ENCODE assay signal across 21 cellular contexts in genomic region chr9:118929317-118929716, GRCh38.
DNase-seq lines count a peak whose midpoint lies in the region; ATAC-seq, FAIRE-seq and TF ChIP-seq lines count a peak whose summit lies in the region.
"Had no signal": no experiment of that assay in that cellular context is flagged by ENCODE, and none has a peak within 500 bp of the region (broad histone marks: within the 10 kb centered on the region; RNA-seq: fewer than 3 reads in every experiment).

No MANE protein-coding gene starts in this region.

- CTCF ChIA-PET in HepG2 (lab: Yijun Ruan, JAX; ENCODE audit: low intra/inter-chr PET ratio, low total read pairs), result no interaction called here

- H3K27ac ChIP-seq in heart left ventricle (no peak overlapping the region), RWPE2 (ENCODE audit: poor library complexity, severe bottlenecking) (no peak overlapping the region), HepG2 (ENCODE audit: extremely low read length, insufficient read depth, low read length) (no peak overlapping the region), vagina (no peak overlapping the region)
- H3K27ac ChIP-seq: cardiac muscle cell, prostate gland, RWPE1 had no signal

- no peak overlapping the region for H3K9ac ChIP-seq in HepG2 (ENCODE audit: insufficient read depth, low read depth, low read length)

- H3K36me3 ChIP-seq in heart left ventricle, result no peaks in the 10 kb centered on the region
- H3K36me3 ChIP-seq in RWPE2 (ENCODE audit: low read depth), result no peaks in the 10 kb centered on the region
- H3K36me3 ChIP-seq in HepG2 (replicated peaks in 1 of 2; ENCODE audit: control insufficient read depth in 1 of 2, insufficient read depth in 2 of 2, low read length in 2 of 2), result no peaks in the 10 kb centered on the region
- no peaks in the 10 kb centered on the region for H3K36me3 ChIP-seq in vagina
- H3K36me3 ChIP-seq: cardiac muscle cell, prostate gland had no signal

- H4K20me1 ChIP-seq in HepG2 (ENCODE audit: insufficient read depth, low read length), result no peaks in the 10 kb centered on the region

- POLR2A ChIA-PET in HepG2 (lab: Yijun Ruan, JAX), result no interaction called here

- H3K27me3 ChIP-seq in heart left ventricle, result no peaks in the 10 kb centered on the region
- no peaks in the 10 kb centered on the region for H3K27me3 ChIP-seq in RWPE2 (ENCODE audit: insufficient read depth, poor library complexity, severe bottlenecking)
- no peaks in the 10 kb centered on the region for H3K27me3 ChIP-seq in HepG2 (ENCODE audit: control insufficient read depth in 1 of 2, insufficient read depth in 2 of 2, low read length in 2 of 2)
- H3K27me3 ChIP-seq in vagina, result no peaks in the 10 kb centered on the region
- H3K27me3 ChIP-seq: cardiac muscle cell had no signal

- peaks cover 0 to 4% (median 0%) of the 10 kb centered on the region in 12 donors for H3K9me3 ChIP-seq in heart left ventricle
- H3K9me3 ChIP-seq in RWPE2 (ENCODE audit: severe bottlenecking), result no peaks in the 10 kb centered on the region
- H3K9me3 ChIP-seq in HepG2 (ENCODE audit: low read length), result peaks cover 70% of the 10 kb centered on the region
- H3K9me3 ChIP-seq in vagina, result no peaks in the 10 kb centered on the region
- H3K9me3 ChIP-seq: prostate gland had no signal

- in situ Hi-C loops in HepG2 (cut with HindIII; ENCODE audit: extremely low pct_ligation_motif_present, low pct_unique_long_range_greater_than_20kb), result no loop called here

- H3K4me2 ChIP-seq in HepG2 (ENCODE audit: low read depth, low read length), result no peak overlapping the region

- intact Hi-C loops in heart left ventricle (cut with DNase I) (no loop called here), cardiac septum (cut with DNase I) (no loop called here), HepG2 (cut with micrococcal nuclease; ENCODE audit: unreplicated experiment) (no loop called here), vagina (cut with DNase I) (no loop called here)

- 54 to 76% (median 66%) methylated on average over 2 of the region's 2 CpGs for WGBS in heart left ventricle, 4 donors
- WGBS in HepG2 (ENCODE audit: low lambda C conversion rate), result 2% methylated on average over 2 of the region's 2 CpGs

- BruUV-seq in HepG2 (replicated peaks; lab: Mats Ljungman, UMichigan), result no TSS peak

- TF ChIP-seq POLR2A in heart left ventricle (IDR thresholded peaks at IDR 0.05), result no peak
- TF ChIP-seq POLR2A in HepG2 (IDR thresholded peaks at IDR 0.05; ENCODE audit: insufficient read depth in 1 of 2, low read depth in 2 of 2, low read length in 2 of 2), result no peak
- TF ChIP-seq POLR2A in vagina (IDR thresholded peaks at IDR 0.05), result no peak

- no peak for FAIRE-seq in HepG2 (lab: Jason Lieb, UNC)
- FAIRE-seq: GM19239 had no signal

- no peak overlapping the region for H3K4me3 ChIP-seq in heart left ventricle
- no peak overlapping the region for H3K4me3 ChIP-seq in RWPE2 (ENCODE audit: severe bottlenecking)
- no peak overlapping the region for H3K4me3 ChIP-seq in fibroblast of the aortic adventitia (ENCODE audit: low read depth, low read length)
- no peak overlapping the region for H3K4me3 ChIP-seq in HepG2 (replicated peaks in 1 of 3; ENCODE audit: insufficient read depth in 1 of 3, low read depth in 2 of 3, low read length in 3 of 3)
- H3K4me3 ChIP-seq in vagina, result no peak overlapping the region
- H3K4me3 ChIP-seq: cardiac muscle cell, prostate gland had no signal

- H3K4me1 ChIP-seq in heart left ventricle (peaks cover 0 to 6% (median 0%) of the 10 kb centered on the region in 12 donors), RWPE2 (ENCODE audit: insufficient read depth, poor library complexity, severe bottlenecking) (no peaks in the 10 kb centered on the region), HepG2 (ENCODE audit: insufficient read depth, low read length) (no peaks in the 10 kb centered on the region), vagina (no peaks in the 10 kb centered on the region)
- H3K4me1 ChIP-seq: prostate gland had no signal

- no peak for TF ChIP-seq CTCF in heart left ventricle (IDR thresholded peaks at IDR 0.05)
- no peak for TF ChIP-seq CTCF in RWPE2 (IDR thresholded peaks at IDR 0.05; ENCODE audit: poor library complexity, severe bottlenecking)
- no peak for TF ChIP-seq CTCF in fibroblast of the aortic adventitia (IDR thresholded peaks at IDR 0.05; ENCODE audit: insufficient read depth, low read length)
- TF ChIP-seq CTCF in HepG2 (CRISPR knock-in tag; IDR thresholded peaks at IDR 0.05), result no peak
- no peak for TF ChIP-seq CTCF in vagina (IDR thresholded peaks at IDR 0.05)

- peak in 3 of 4 donors; percentile 67 to 78 (median 67) for ATAC-seq in heart left ventricle
- ATAC-seq in RWPE2 (ENCODE audit: low read depth), result peak; percentile 76
- ATAC-seq in GM18511 (IDR thresholded peaks at IDR 0.05; ENCODE audit: unreplicated experiment), result no peak
- ATAC-seq in HepG2, result no peak
- ATAC-seq: left lobe of liver; naive thymus-derived CD4-positive, alpha-beta T cell had no signal

- no peak overlapping the region for H2AFZ ChIP-seq in HepG2 (ENCODE audit: low read length)

- no peaks in the 10 kb centered on the region for H3K79me2 ChIP-seq in HepG2 (ENCODE audit: insufficient read depth, low read length)

- TF ChIP-seq RAD21 in HepG2 (CRISPR knock-in tag; IDR thresholded peaks at IDR 0.05), result no peak

- TF ChIP-seq EP300 in HepG2 (IDR thresholded peaks at IDR 0.05; ENCODE audit: low read depth in 2 of 2, low read length in 2 of 2) (no peak), HepG2 (CRISPR knock-in tag; IDR thresholded peaks at IDR 0.05; ENCODE audit: borderline replicate concordance) (no peak)

- DNase-seq in heart left ventricle (no peak), cardiac septum (ENCODE audit: low spot score) (no peak), RWPE2 (ENCODE audit: low spot score) (no peak), fibroblast of the aortic adventitia (ENCODE audit: low read depth) (peak; percentile 0), stromal cell of bone marrow (ENCODE audit: low read depth) (peak; percentile 79), HepG2 (ENCODE audit: low spot score) (no peak), vagina (ENCODE audit: extremely low spot score in 2 of 2) (no peak)
- DNase-seq: activated CD4-positive, CD25-positive, alpha-beta regulatory T cell treated with anti-CD3 and anti-CD28 coated beads, Interleukin-2, amount 50 U/mL, for 72 hours; activated CD8-positive, alpha-beta memory T cell treated with anti-CD3 and anti-CD28 coated beads, Interleukin-2, amount 50 U/mL, for 4 hours; activated naive CD4-positive, alpha-beta T cell treated with anti-CD3 and anti-CD28 coated beads, Interleukin-2, amount 10 ng/mL, durations not matched to agents 7 days and 5 days; GDM1; naive thymus-derived CD4-positive, alpha-beta T cell; NCI-H187 treated with DMSO at 0.1 percent for 48 hours; NCI-H526; T-helper 1 cell had no signal

TF ChIP-seq in HepG2, 621 proteins besides CTCF, POLR2A, EP300 and RAD21 (continues in another document):
- TF ChIP-seq DMTF1 (CRISPR knock-in tag; IDR thresholded peaks at IDR 0.05) (no peak), ZKSCAN8 (CRISPR knock-in tag; IDR thresholded peaks at IDR 0.05; ENCODE audit: borderline replicate concordance) (no peak), ARID3A (IDR thresholded peaks at IDR 0.05; ENCODE audit: low read depth, low read length) (no peak), GPN1 (CRISPR knock-in tag; IDR thresholded peaks at IDR 0.05; ENCODE audit: borderline replicate concordance) (no peak), ZNF17 (CRISPR knock-in tag; IDR thresholded peaks at IDR 0.05) (no peak), USF2 (IDR thresholded peaks at IDR 0.05; ENCODE audit: low read depth, low read length) (no peak), USF2 (CRISPR knock-in tag; IDR thresholded peaks at IDR 0.05; ENCODE audit: borderline replicate concordance) (no peak), TGIF2 (CRISPR knock-in tag; IDR thresholded peaks at IDR 0.05) (no peak)

Comparison
In these comparisons a context has a peak if more than half of its experiments do, and no peak if none do; other contexts are left out.
1. ATAC-seq: peak in heart left ventricle (3 of 4) and RWPE2 (single experiment); none in GM18511 (single experiment) and HepG2 (single experiment).
2. DNase-seq: peak in fibroblast of the aortic adventitia (single experiment) and stromal cell of bone marrow (single experiment); none in heart left ventricle (0 of 5), cardiac septum (single experiment), RWPE2 (single experiment), HepG2 (single experiment) and vagina (0 of 2).